Comparison of ENCODE assay signal across 24 cellular contexts in genomic region chr11:128339721-128340271, GRCh38.
DNase-seq lines count a peak whose midpoint lies in the region; ATAC-seq and TF ChIP-seq lines count a peak whose summit lies in the region.
"Had no signal": no experiment of that assay in that cellular context is flagged by ENCODE, and none has a peak within 500 bp of the region (broad histone marks: within the 10 kb centered on the region; RNA-seq: fewer than 3 reads in every experiment).

No MANE protein-coding gene starts in this region.

- H3K9me3 Mint-ChIP-seq in activated naive CD4-positive, alpha-beta T cell treated with anti-CD3 and anti-CD28 coated beads, Interleukin-2, amount 50 U/mL, for 24 hours, result peaks cover 6% of the 10 kb centered on the region
- no peaks in the 10 kb centered on the region for H3K9me3 Mint-ChIP-seq in T-helper 2 cell treated with Interferon-gamma antibody and Interleukin-4, amounts not matched to agents 5 μg/mL and 100 μg/mL, for 36 hours
- H3K9me3 Mint-ChIP-seq in activated naive CD8-positive, alpha-beta T cell treated with anti-CD3 and anti-CD28 coated beads, Interleukin-2, amount 50 U/mL, for 24 hours, result peaks cover 6% of the 10 kb centered on the region
- peaks cover 0 to 4% of the 10 kb centered on the region in 2 donors for H3K9me3 Mint-ChIP-seq in stimulated activated naive CD8-positive, alpha-beta T cell treated with anti-CD3 and anti-CD28 coated beads, Interleukin-15, amount 100 ng/mL, for 72 hours
- H3K9me3 Mint-ChIP-seq: brain; stimulated activated naive B cell treated with anti-CD40 and anti-IgM and Interleukin-4, amounts not matched to agents 10 μg/mL and 1 μg/mL and 100 μg/mL, for 72 hours had no signal

- no peak overlapping the region for H3K27ac ChIP-seq in prostate gland
- H3K27ac ChIP-seq: adrenal gland, neutrophil, RWPE1, sigmoid colon, uterus had no signal

- no peaks in the 10 kb centered on the region for H3K27me3 Mint-ChIP-seq in activated naive CD4-positive, alpha-beta T cell treated with anti-CD3 and anti-CD28 coated beads, Interleukin-2, amount 50 U/mL, for 24 hours
- no peaks in the 10 kb centered on the region for H3K27me3 Mint-ChIP-seq in T-helper 2 cell treated with Interferon-gamma antibody and Interleukin-4, amounts not matched to agents 5 μg/mL and 100 μg/mL, for 36 hours (ENCODE audit: low read depth)
- H3K27me3 Mint-ChIP-seq in activated naive CD8-positive, alpha-beta T cell treated with anti-CD3 and anti-CD28 coated beads, Interleukin-2, amount 50 U/mL, for 24 hours, result no peaks in the 10 kb centered on the region
- H3K27me3 Mint-ChIP-seq in stimulated activated naive CD8-positive, alpha-beta T cell treated with anti-CD3 and anti-CD28 coated beads, Interleukin-15, amount 100 ng/mL, for 72 hours, result no peaks in the 10 kb centered on the region
- H3K27me3 Mint-ChIP-seq: stimulated activated naive B cell treated with anti-CD40 and anti-IgM and Interleukin-4, amounts not matched to agents 10 μg/mL and 1 μg/mL and 100 μg/mL, for 72 hours had no signal

- peaks cover 5% of the 10 kb centered on the region for H3K36me3 Mint-ChIP-seq in activated naive CD4-positive, alpha-beta T cell treated with anti-CD3 and anti-CD28 coated beads, Interleukin-2, amount 50 U/mL, for 24 hours
- H3K36me3 Mint-ChIP-seq in T-helper 2 cell treated with Interferon-gamma antibody and Interleukin-4, amounts not matched to agents 5 μg/mL and 100 μg/mL, for 36 hours (ENCODE audit: low read depth), result peaks cover 3% of the 10 kb centered on the region
- no peaks in the 10 kb centered on the region for H3K36me3 Mint-ChIP-seq in activated naive CD8-positive, alpha-beta T cell treated with anti-CD3 and anti-CD28 coated beads, Interleukin-2, amount 50 U/mL, for 24 hours (ENCODE audit: low read depth)
- H3K36me3 Mint-ChIP-seq: brain; stimulated activated naive B cell treated with anti-CD40 and anti-IgM and Interleukin-4, amounts not matched to agents 10 μg/mL and 1 μg/mL and 100 μg/mL, for 72 hours had no signal

- no peak for DNase-seq in activated naive CD4-positive, alpha-beta T cell treated with Interleukin-2 at 50 U/mL for 16 hours
- DNase-seq in T-helper 2 cell treated with Interferon-gamma antibody and Interleukin-4, amounts not matched to agents 5 μg/mL and 100 μg/mL, for 36 hours (ENCODE audit: low spot score), result no peak
- no peak for DNase-seq in activated naive CD8-positive, alpha-beta T cell treated with anti-CD3 and anti-CD28 coated beads, Interleukin-2, amount 50 U/mL, for 24 hours
- DNase-seq in stimulated activated naive CD8-positive, alpha-beta T cell treated with anti-CD3 and anti-CD28 coated beads, Interleukin-15, amount 100 ng/mL, for 72 hours, result no peak
- no peak for DNase-seq in prostate gland (ENCODE audit: low spot score)
- DNase-seq: activated CD4-positive, alpha-beta T cell treated with anti-CD3 and anti-CD28 coated beads, Interleukin-2, amount 50 U/mL, for 48 hours; adrenal gland; C1 segment of cervical spinal cord; hypothalamus; mesendoderm; MV-4-11; NCI-H1694; NCI-H446 treated with DMSO at 0.1 percent for 48 hours; sigmoid colon; stimulated activated CD4-positive, alpha-beta T cell treated with anti-CD3 and anti-CD28 coated beads, Interleukin-4, amount 100 ng/mL, for 4 hours; stimulated activated naive B cell treated with anti-CD40 and anti-IgM and Interleukin-4, amounts not matched to agents 10 μg/mL and 1 μg/mL and 100 μg/mL, for 72 hours; uterus had no signal

- TF ChIP-seq POLR2A in prostate gland (IDR thresholded peaks at IDR 0.05), result no peak

- peak overlapping the region; percentile 93 for H3K27ac Mint-ChIP-seq in activated naive CD4-positive, alpha-beta T cell treated with anti-CD3 and anti-CD28 coated beads, Interleukin-2, amount 50 U/mL, for 24 hours
- peak overlapping the region; percentile 88 for H3K27ac Mint-ChIP-seq in T-helper 2 cell treated with Interferon-gamma antibody and Interleukin-4, amounts not matched to agents 5 μg/mL and 100 μg/mL, for 36 hours
- H3K27ac Mint-ChIP-seq in activated naive CD8-positive, alpha-beta T cell treated with anti-CD3 and anti-CD28 coated beads, Interleukin-2, amount 50 U/mL, for 24 hours, result peak overlapping the region; percentile 89
- H3K27ac Mint-ChIP-seq in stimulated activated naive CD8-positive, alpha-beta T cell treated with anti-CD3 and anti-CD28 coated beads, Interleukin-15, amount 100 ng/mL, for 72 hours, result peak overlapping the region in 1 of 2 donors; percentile 85
- H3K27ac Mint-ChIP-seq: brain; progenitor cell of endocrine pancreas; stimulated activated naive B cell treated with anti-CD40 and anti-IgM and Interleukin-4, amounts not matched to agents 10 μg/mL and 1 μg/mL and 100 μg/mL, for 72 hours had no signal

- H3K4me1 ChIP-seq in prostate gland (replicated peaks), result no peaks in the 10 kb centered on the region
- H3K4me1 ChIP-seq: uterus had no signal

- no peaks in the 10 kb centered on the region for H3K9me3 ChIP-seq in prostate gland
- H3K9me3 ChIP-seq: adrenal gland, neutrophil, sigmoid colon, uterus had no signal

- ATAC-seq in activated naive CD8-positive, alpha-beta T cell treated with anti-CD3 and anti-CD28 coated beads, Interleukin-2, amount 50 U/mL, for 24 hours, result peak; percentile 39
- peak; percentile 1 for ATAC-seq in stimulated activated naive CD8-positive, alpha-beta T cell treated with anti-CD3 and anti-CD28 coated beads, Interleukin-15, amount 100 ng/mL, for 72 hours
- ATAC-seq in HG02798 (IDR thresholded peaks at IDR 0.05; ENCODE audit: poor library complexity, unreplicated experiment), result no peak
- ATAC-seq: left lobe of liver; stimulated activated naive B cell treated with anti-CD40 and anti-IgM and Interleukin-4, amounts not matched to agents 10 μg/mL and 1 μg/mL and 100 μg/mL, for 72 hours had no signal

- peak overlapping the region; percentile 58 for H3K4me3 Mint-ChIP-seq in activated naive CD4-positive, alpha-beta T cell treated with anti-CD3 and anti-CD28 coated beads, Interleukin-2, amount 50 U/mL, for 24 hours
- H3K4me3 Mint-ChIP-seq in T-helper 2 cell treated with Interferon-gamma antibody and Interleukin-4, amounts not matched to agents 5 μg/mL and 100 μg/mL, for 36 hours, result peak overlapping the region; percentile 50
- H3K4me3 Mint-ChIP-seq in activated naive CD8-positive, alpha-beta T cell treated with anti-CD3 and anti-CD28 coated beads, Interleukin-2, amount 50 U/mL, for 24 hours, result peak overlapping the region; percentile 16
- H3K4me3 Mint-ChIP-seq in stimulated activated naive CD8-positive, alpha-beta T cell treated with anti-CD3 and anti-CD28 coated beads, Interleukin-15, amount 100 ng/mL, for 72 hours, result peak overlapping the region in 1 of 2 donors; percentile 51
- H3K4me3 Mint-ChIP-seq: brain; stimulated activated naive B cell treated with anti-CD40 and anti-IgM and Interleukin-4, amounts not matched to agents 10 μg/mL and 1 μg/mL and 100 μg/mL, for 72 hours had no signal

- peaks cover 90% of the 10 kb centered on the region for H3K4me1 Mint-ChIP-seq in activated naive CD4-positive, alpha-beta T cell treated with anti-CD3 and anti-CD28 coated beads, Interleukin-2, amount 50 U/mL, for 24 hours
- peaks cover 76% of the 10 kb centered on the region for H3K4me1 Mint-ChIP-seq in T-helper 2 cell treated with Interferon-gamma antibody and Interleukin-4, amounts not matched to agents 5 μg/mL and 100 μg/mL, for 36 hours (ENCODE audit: low read depth)
- H3K4me1 Mint-ChIP-seq in activated naive CD8-positive, alpha-beta T cell treated with anti-CD3 and anti-CD28 coated beads, Interleukin-2, amount 50 U/mL, for 24 hours, result peaks cover 72% of the 10 kb centered on the region
- peaks cover 77% of the 10 kb centered on the region for H3K4me1 Mint-ChIP-seq in stimulated activated naive CD8-positive, alpha-beta T cell treated with anti-CD3 and anti-CD28 coated beads, Interleukin-15, amount 100 ng/mL, for 72 hours

- intact Hi-C loops in prostate gland (cut with DNase I), result loop anchor here (10.0 kb wide), 1 partner anchor 1355 kb away; no protein-coding TSS in a partner anchor

- no peaks in the 10 kb centered on the region for H3K36me3 ChIP-seq in prostate gland
- H3K36me3 ChIP-seq: adrenal gland, neutrophil, sigmoid colon, uterus had no signal

- no peak overlapping the region for H3K4me3 ChIP-seq in prostate gland
- H3K4me3 ChIP-seq: adrenal gland, sigmoid colon, uterus had no signal

- H3K27me3 ChIP-seq in prostate gland (replicated peaks; ENCODE audit: insufficient read depth), result no peaks in the 10 kb centered on the region
- H3K27me3 ChIP-seq: adrenal gland, neutrophil, sigmoid colon, uterus had no signal

- TF ChIP-seq CTCF in prostate gland (IDR thresholded peaks at IDR 0.05), result no peak

- WGBS in prostate gland, result 84% methylated on average over 6 of the region's 6 CpGs
